In genomic region chr1:13701274-13701650, GRCh38 we compare ENCODE assay signal across 1 cellular context.
A peak's percentile ranks its signal among the peaks of the same experiment; 100 is the strongest.
TF ChIP-seq lines count a peak whose summit lies in the region.

No MANE protein-coding gene starts in this region.

TF ChIP-seq in GM12878, 131 proteins besides CTCF, POLR2A, EP300 and RAD21 (continued from another document):
- peak; percentile 42 for TF ChIP-seq E2F8 (IDR thresholded peaks at IDR 0.05; ENCODE audit: low read depth, partially characterized antibody)
